8 cellular contexts compared by ENCODE assay signal in the genomic region with DNA sequence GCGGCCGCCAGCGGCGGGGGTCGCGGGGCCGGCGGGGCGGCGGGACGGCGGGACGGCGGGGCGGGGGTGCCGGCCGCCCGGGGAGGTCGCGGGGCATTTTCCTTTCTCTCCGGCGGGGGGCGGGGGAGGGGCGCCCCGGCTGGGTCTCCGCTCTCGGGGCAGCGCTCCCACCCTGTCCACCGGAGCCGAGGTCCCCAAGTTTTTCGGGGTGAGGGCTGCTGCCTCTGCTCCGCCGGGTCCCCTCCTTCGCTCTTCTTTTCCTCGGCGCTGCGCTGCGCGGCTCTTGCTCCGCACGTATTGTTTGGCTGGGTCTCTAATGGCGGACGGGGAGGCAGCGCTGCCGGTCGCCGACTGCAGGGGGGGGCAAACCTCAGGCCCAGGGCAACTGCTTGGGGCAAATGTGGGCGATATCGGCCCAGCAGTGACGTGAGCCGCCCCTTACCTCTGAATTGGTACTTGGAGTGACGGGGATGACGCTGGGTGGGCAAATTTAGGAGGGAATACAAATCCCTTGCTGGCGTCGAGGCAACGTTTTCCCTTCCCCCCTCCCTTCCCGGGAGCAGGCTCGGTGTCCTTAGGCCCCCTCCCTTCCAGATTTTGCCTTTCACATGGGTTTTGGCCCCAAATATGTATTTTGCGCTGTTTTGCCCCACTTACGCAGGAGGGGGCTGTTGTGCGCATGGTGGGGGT. TPM values are rescaled to one million over a fixed set of nuclear protein-coding genes. Genes with fewer than 3 reads are reported as not detected.
DNase-seq lines count a peak whose midpoint lies in the region; ATAC-seq and TF ChIP-seq lines count a peak whose summit lies in the region.

No MANE protein-coding gene starts in this region.

- H3K4me3 Mint-ChIP-seq in CD4-positive, alpha-beta T cell, result peak overlapping the region; percentile 98
- peak overlapping the region; percentile 97 for H3K4me3 Mint-ChIP-seq in GM23338
- peak overlapping the region; percentile 98 for H3K4me3 Mint-ChIP-seq in activated CD4-positive, alpha-beta memory T cell treated with anti-CD3 and anti-CD28 coated beads, Interleukin-2, amount 10 ng/mL, durations not matched to agents 7 days and 5 days

- peak overlapping the region; percentile 93 for H3K27ac ChIP-seq in CD4-positive, alpha-beta T cell (ENCODE audit: low read depth, low read length)
- H3K27ac ChIP-seq in GM23338 (ENCODE audit: low read depth) (peak overlapping the region; percentile 98), ectodermal cell (ENCODE audit: insufficient read depth, low read depth, low read length, poor library complexity, severe bottlenecking) (peak overlapping the region; percentile 86)

- H3K9me3 ChIP-seq in CD4-positive, alpha-beta T cell (ENCODE audit: control insufficient read depth, low read length), result no peaks in the 10 kb centered on the region
- H3K9me3 ChIP-seq in ectodermal cell (ENCODE audit: control insufficient read depth, low read length), result no peaks in the 10 kb centered on the region

- H3K4me1 Mint-ChIP-seq in CD4-positive, alpha-beta T cell (ENCODE audit: low read depth), result peaks cover 26% of the 10 kb centered on the region
- peaks cover 18% of the 10 kb centered on the region for H3K4me1 Mint-ChIP-seq in GM23338
- H3K4me1 Mint-ChIP-seq in activated CD4-positive, alpha-beta memory T cell treated with anti-CD3 and anti-CD28 coated beads, Interleukin-2, amount 10 ng/mL, durations not matched to agents 7 days and 5 days, result peaks cover 24% of the 10 kb centered on the region

- intact Hi-C loops in CD4-positive, alpha-beta T cell (cut with DNase I, micrococcal nuclease), result loop anchor here in 1 of 2 experiments (2.0 to 10.0 kb wide), 4 partner anchors 176 to 1646 kb away; partner anchors contain the start of genes EEF1AKMT1, MICU2, MPHOSPH8 and PSPC1

- peak; percentile 13 for ATAC-seq in CD4-positive, alpha-beta T cell (ENCODE audit: poor library complexity)
- ATAC-seq in GM23338 (peak; percentile 3), GM21390 (IDR thresholded peaks at IDR 0.05; ENCODE audit: unreplicated experiment) (no peak)

- H3K27me3 ChIP-seq in CD4-positive, alpha-beta T cell (ENCODE audit: control insufficient read depth, insufficient read depth, low read length), result no peaks in the 10 kb centered on the region
- no peaks in the 10 kb centered on the region for H3K27me3 ChIP-seq in GM23338 (ENCODE audit: insufficient read depth)
- H3K27me3 ChIP-seq in ectodermal cell (ENCODE audit: control insufficient read depth, insufficient read depth, low read length, poor library complexity, severe bottlenecking), result no peaks in the 10 kb centered on the region

- peaks cover 46% of the 10 kb centered on the region for H3K36me3 Mint-ChIP-seq in CD4-positive, alpha-beta T cell (ENCODE audit: low read depth)
- H3K36me3 Mint-ChIP-seq in GM23338 (ENCODE audit: low read depth), result peaks cover 42% of the 10 kb centered on the region
- peaks cover 26% of the 10 kb centered on the region for H3K36me3 Mint-ChIP-seq in activated CD4-positive, alpha-beta memory T cell treated with anti-CD3 and anti-CD28 coated beads, Interleukin-2, amount 10 ng/mL, durations not matched to agents 7 days and 5 days (ENCODE audit: low read depth)

- CTCF ChIA-PET in CD4-positive, alpha-beta T cell (lab: Charles Lee), result interaction anchor here (0.7 to 1.5 kb wide), 17 partner anchors 9 to 325 kb away, joined by 3 to 12 read pairs (median 5); partner anchors contain the start of genes MPHOSPH8 and ZMYM5
- CTCF ChIA-PET in activated CD4-positive, alpha-beta memory T cell treated with anti-CD3 and anti-CD28 coated beads, Interleukin-2, amount 10 ng/mL, durations not matched to agents 7 days and 5 days (lab: Charles Lee), result interaction anchor here (0.6 to 1.3 kb wide), 12 partner anchors 9 to 325 kb away, joined by 3 to 10 read pairs (median 3); no protein-coding TSS in a partner anchor

- H3K27ac Mint-ChIP-seq in CD4-positive, alpha-beta T cell, result peak overlapping the region; percentile 99
- H3K27ac Mint-ChIP-seq in GM23338, result peak overlapping the region; percentile 97
- peak overlapping the region; percentile 99 for H3K27ac Mint-ChIP-seq in activated CD4-positive, alpha-beta memory T cell treated with anti-CD3 and anti-CD28 coated beads, Interleukin-2, amount 10 ng/mL, durations not matched to agents 7 days and 5 days

- POLR2A ChIA-PET in CD4-positive, alpha-beta T cell (lab: Charles Lee), result interaction anchor here (0.6 to 1.1 kb wide), 6 partner anchors 8 to 326 kb away, joined by 4 to 31 read pairs (median 5); partner anchors contain the start of genes MPHOSPH8, PSPC1 and ZMYM5
- POLR2A ChIA-PET in activated CD4-positive, alpha-beta memory T cell treated with anti-CD3 and anti-CD28 coated beads, Interleukin-2, amount 10 ng/mL, durations not matched to agents 7 days and 5 days (lab: Charles Lee), result interaction anchor here (0.8 to 4.0 kb wide), 8 partner anchors 9 to 327 kb away, joined by 3 to 48 read pairs (median 5); partner anchors contain the start of genes PSPC1 and ZMYM5

- H3K27me3 Mint-ChIP-seq in CD4-positive, alpha-beta T cell, result no peaks in the 10 kb centered on the region
- peaks cover 6% of the 10 kb centered on the region for H3K27me3 Mint-ChIP-seq in GM23338 (ENCODE audit: insufficient read depth, low read depth, poor library complexity)
- peaks cover 10% of the 10 kb centered on the region for H3K27me3 Mint-ChIP-seq in activated CD4-positive, alpha-beta memory T cell treated with anti-CD3 and anti-CD28 coated beads, Interleukin-2, amount 10 ng/mL, durations not matched to agents 7 days and 5 days

- peaks cover 3% of the 10 kb centered on the region; the same call in 1 of the 2 replicates for H3F3A ChIP-seq in GM23338 (replicated peaks; ENCODE audit: low read depth)

- no peaks in the 10 kb centered on the region for H3K9me2 ChIP-seq in GM23338 (ENCODE audit: insufficient read depth)

- H3K4me1 ChIP-seq in GM23338 (ENCODE audit: insufficient read depth) (peaks cover 18% of the 10 kb centered on the region), ectodermal cell (ENCODE audit: control insufficient read depth, insufficient read depth, low read length) (peaks cover 11% of the 10 kb centered on the region)

- H3K4me3 ChIP-seq in GM23338 (peak overlapping the region; percentile 68), ectodermal cell (ENCODE audit: insufficient read depth, low read depth, low read length) (peak overlapping the region; percentile 69)

- peaks cover 32% of the 10 kb centered on the region for H4K20me1 ChIP-seq in GM23338 (replicated peaks; ENCODE audit: insufficient read depth)

- TF ChIP-seq CTCF in CD4-positive, alpha-beta T cell (IDR thresholded peaks at IDR 0.05), result no peak
- no peak for TF ChIP-seq CTCF in GM23338 (conservative IDR thresholded peaks at IDR 0.05; ENCODE audit: low read depth in 2 of 2)

- WGBS in ectodermal cell, 2 experiments, result 0 to 1% methylated on average over 61 of the region's 61 CpGs

- no peaks in the 10 kb centered on the region for H3K9me3 Mint-ChIP-seq in CD4-positive, alpha-beta T cell
- H3K9me3 Mint-ChIP-seq in GM23338, result peaks cover 4% of the 10 kb centered on the region
- H3K9me3 Mint-ChIP-seq in activated CD4-positive, alpha-beta memory T cell treated with anti-CD3 and anti-CD28 coated beads, Interleukin-2, amount 10 ng/mL, durations not matched to agents 7 days and 5 days, result no peaks in the 10 kb centered on the region

- no peak overlapping the region for H2AFZ ChIP-seq in GM23338

- DNase-seq in CD4-positive, alpha-beta T cell, result peak; percentile 40 to 73 (median 64)
- DNase-seq in GM23338 (ENCODE audit: low spot score), result peak; percentile 61
- DNase-seq in NCI-H2227 treated with DMSO at 0.1 percent for 48 hours (lab: John Stamatoyannopoulos, UW), result peak; percentile 29
- peak; percentile 75 for DNase-seq in activated CD4-positive, alpha-beta memory T cell treated with anti-CD3 and anti-CD28 coated beads, Interleukin-2, amount 10 ng/mL, durations not matched to agents 7 days and 5 days
- peak; percentile 42 for DNase-seq in medulla oblongata (ENCODE audit: extremely low spot score)
- peak; percentile 42 for DNase-seq in stimulated activated CD8-positive, alpha-beta memory T cell treated with anti-CD3 and anti-CD28 coated beads, Interleukin-12 subunit alpha, Interleukin-12 subunit beta, amount 100 ng/mL, for 1 hour (ENCODE audit: low read depth)

- H3K79me2 ChIP-seq in GM23338 (replicated peaks; ENCODE audit: insufficient read depth), result peaks cover 49% of the 10 kb centered on the region

- peaks cover 10% of the 10 kb centered on the region for H3K36me3 ChIP-seq in GM23338 (ENCODE audit: insufficient read depth)
- peaks cover 9% of the 10 kb centered on the region for H3K36me3 ChIP-seq in ectodermal cell (ENCODE audit: control insufficient read depth, insufficient read depth, low read length)

- peak overlapping the region; percentile 86 for H3K4me2 ChIP-seq in GM23338

TF ChIP-seq in GM23338, 12 proteins besides CTCF, POLR2A, EP300 and RAD21:
- no peak for TF ChIP-seq JUNB (IDR thresholded peaks at IDR 0.05; ENCODE audit: unreplicated experiment)
- peak; percentile 63 for TF ChIP-seq CREB1 (CRISPR knock-in tag; IDR thresholded peaks at IDR 0.05; ENCODE audit: low read depth)

RNA-seq across cellular contexts. Expression of gene ZMYM2, which starts 0.8 kb away (rescaled TPM):
- total RNA-seq in CD4-positive, alpha-beta T cell, result 100 to 1,000 TPM; 106 to 110 TPM
- total RNA-seq in GM23338 (2014; rRNA removed; shearing (Covaris generic)), result 153 and 159 TPM in 2 replicates
- 63.6 and 87.9 TPM in 2 replicates for polyA plus RNA-seq in GM23338 (2016; fragmentation: Nextera tagmentation; extraction: Ambion mirVana)
- 10 to 100 TPM; 61.8 TPM for total RNA-seq in activated CD4-positive, alpha-beta memory T cell treated with anti-CD3 and anti-CD28 coated beads, Interleukin-2, amount 10 ng/mL, durations not matched to agents 7 days and 5 days
- polyA plus RNA-seq in ectodermal cell (2013, experiment 1 of 4), result 125 TPM
- 144 TPM for polyA plus RNA-seq in ectodermal cell (2013, experiment 2 of 4)
- polyA plus RNA-seq in ectodermal cell (2013, experiment 3 of 4), result 103 TPM
- polyA plus RNA-seq in ectodermal cell (2013, experiment 4 of 4), result 108 TPM
